In the genomic region with DNA sequence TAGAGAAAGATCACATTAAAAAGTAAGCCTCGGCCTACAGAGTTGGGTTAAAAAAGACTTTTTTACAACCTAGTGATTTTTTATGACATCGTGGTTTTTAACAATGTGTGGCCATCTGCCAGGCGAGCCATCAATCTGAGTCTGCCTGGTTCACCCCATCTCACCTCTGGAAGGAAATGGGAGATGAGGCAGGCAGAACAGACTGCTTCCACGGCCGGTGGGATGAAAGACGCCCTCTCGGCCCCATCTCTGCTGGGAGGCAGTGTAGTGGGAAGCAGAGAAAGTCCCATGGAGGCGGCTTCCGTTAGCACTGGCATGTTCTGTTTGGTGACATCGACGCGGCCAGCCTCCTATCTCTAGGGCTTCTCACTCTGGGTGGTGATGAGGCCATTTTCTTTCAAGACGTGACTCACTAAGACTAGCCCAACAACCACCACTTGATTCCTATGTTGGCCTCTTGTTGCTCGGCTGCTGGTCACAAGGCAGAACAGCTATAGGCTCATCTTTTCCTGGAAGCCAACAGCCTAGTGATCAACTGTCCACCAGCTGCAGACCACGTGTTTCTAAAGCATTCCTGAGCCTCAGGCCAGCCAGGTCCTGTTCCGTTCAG, we compare ENCODE assay signal across 8 cellular contexts.
A peak's percentile ranks its signal among the peaks of the same experiment; 100 is the strongest.
DNase-seq lines count a peak whose midpoint lies in the region; ATAC-seq and TF ChIP-seq lines count a peak whose summit lies in the region.

No MANE protein-coding gene starts in this region.

- WGBS in trophoblast cell (ENCODE audit: extremely low coverage, insufficient coverage, insufficient read length) = no CpG with 5 or more reads among the region's 16 CpGs

- H3K9ac ChIP-seq in fibroblast of lung (ENCODE audit: insufficient read depth, low read length) (no peak overlapping the region), trophoblast cell (ENCODE audit: low read length) (no peak overlapping the region)

- peaks cover 7% of the 10 kb centered on the region for H3K79me1 ChIP-seq in trophoblast cell (ENCODE audit: low read length)

- DNase-seq in BJ (ENCODE audit: low read depth) (peak; percentile 91), RKO (ENCODE audit: low spot score) (peak; percentile 3), fibroblast of lung (ENCODE audit: low read depth in 2 of 2) (peak; percentile 72 to 97), trophoblast cell (peak; percentile 82 to 83), SW480 (ENCODE audit: low spot score) (no peak), NCI-H1436 treated with DMSO at 0.1 percent for 48 hours (lab: John Stamatoyannopoulos, UW) (no peak), GF-D8 (lab: John Stamatoyannopoulos, UW) (no peak)

- H3K4me3 ChIP-seq in BJ (ENCODE audit: low read depth, low read length) = no peak overlapping the region
- H3K4me3 ChIP-seq in fibroblast of lung (replicated peaks in 1 of 4; ENCODE audit: control extremely low read depth in 1 of 4, insufficient read depth in 1 of 4, low read depth in 3 of 4, low read length in 4 of 4) = no peak overlapping the region
- no peak overlapping the region for H3K4me3 ChIP-seq in trophoblast cell (ENCODE audit: low read depth, low read length)

- no peak overlapping the region for H4K12ac ChIP-seq in trophoblast cell (ENCODE audit: low read depth, low read length)

- H3K23ac ChIP-seq in trophoblast cell (ENCODE audit: low read length) = no peak overlapping the region

- no peak overlapping the region for H4K91ac ChIP-seq in trophoblast cell (ENCODE audit: low read depth, low read length)

- no peak for ATAC-seq in HG02623 (IDR thresholded peaks at IDR 0.05; ENCODE audit: unreplicated experiment)

- no peak overlapping the region for H3K4ac ChIP-seq in trophoblast cell (ENCODE audit: low read depth, low read length)

- H2BK120ac ChIP-seq in trophoblast cell (ENCODE audit: insufficient read depth, low read length, poor library complexity) = no peak overlapping the region

- H3K18ac ChIP-seq in trophoblast cell (ENCODE audit: low read length) = no peak overlapping the region

- H3K27ac ChIP-seq in fibroblast of lung (ENCODE audit: insufficient read depth, low read length) = peak overlapping the region; percentile 89
- no peak overlapping the region for H3K27ac ChIP-seq in trophoblast cell (ENCODE audit: low read depth, low read length)

- no peak overlapping the region for H2BK5ac ChIP-seq in trophoblast cell (ENCODE audit: low read depth, low read length, poor library complexity)

- peaks cover 54% of the 10 kb centered on the region for H3K79me2 ChIP-seq in fibroblast of lung (ENCODE audit: control insufficient read depth, insufficient read depth, low read length)
- H3K79me2 ChIP-seq in trophoblast cell (ENCODE audit: control insufficient read depth, insufficient read depth, low read length, poor library complexity) = no peaks in the 10 kb centered on the region

- CTCF ChIA-PET in BJ (lab: Yijun Ruan, JAX) = no interaction called here

- H3K36me3 ChIP-seq in BJ (ENCODE audit: control insufficient read depth, insufficient read depth, low read length) (peaks cover 4% of the 10 kb centered on the region), fibroblast of lung (ENCODE audit: control insufficient read depth, insufficient read depth, low read length) (peaks cover 5% of the 10 kb centered on the region), trophoblast cell (ENCODE audit: control insufficient read depth in 1 of 2, insufficient read depth in 2 of 2, low read length in 2 of 2) (peaks cover 9 to 10% of the 10 kb centered on the region in 2 experiments)

- H3K4me1 ChIP-seq in fibroblast of lung (ENCODE audit: control insufficient read depth, extremely low read depth, insufficient read depth, low read length) (peaks cover 40% of the 10 kb centered on the region), trophoblast cell (ENCODE audit: control insufficient read depth in 1 of 2, insufficient read depth in 2 of 2, low read length in 2 of 2) (peaks cover 14 to 24% of the 10 kb centered on the region in 2 experiments)

- H2AK5ac ChIP-seq in trophoblast cell (ENCODE audit: low read length) = no peak overlapping the region

- TF ChIP-seq CTCF in BJ (IDR thresholded peaks at IDR 0.05; ENCODE audit: insufficient read depth, low read depth, low read length) = no peak
- no peak for TF ChIP-seq CTCF in fibroblast of lung (conservative IDR thresholded peaks at IDR 0.05 in 1 of 2, IDR thresholded peaks at IDR 0.05 in 1 of 2; ENCODE audit: low read depth in 1 of 2, low read length in 2 of 2)

- H4K8ac ChIP-seq in trophoblast cell (ENCODE audit: low read depth, low read length) = no peak overlapping the region

- H4K20me1 ChIP-seq in fibroblast of lung (ENCODE audit: control insufficient read depth, extremely low read depth, insufficient read depth, low read length) = no peaks in the 10 kb centered on the region

- no peak overlapping the region for H2BK12ac ChIP-seq in trophoblast cell (ENCODE audit: low read length)

- no peak overlapping the region for H2AFZ ChIP-seq in fibroblast of lung (ENCODE audit: low read length)
- H2AFZ ChIP-seq in trophoblast cell (ENCODE audit: insufficient read depth, low read length, poor library complexity) = peak overlapping the region; percentile 1

- no peaks in the 10 kb centered on the region for H3K27me3 ChIP-seq in BJ (ENCODE audit: control insufficient read depth, insufficient read depth, low read length)
- H3K27me3 ChIP-seq in fibroblast of lung (ENCODE audit: control insufficient read depth, insufficient read depth, low read length) = no peaks in the 10 kb centered on the region
- H3K27me3 ChIP-seq in trophoblast cell (ENCODE audit: insufficient read depth, low read length) = no peaks in the 10 kb centered on the region

- H3K14ac ChIP-seq in trophoblast cell (ENCODE audit: low read length) = no peak overlapping the region

- no peaks in the 10 kb centered on the region for H3K9me3 ChIP-seq in fibroblast of lung (ENCODE audit: control insufficient read depth, insufficient read depth, low read depth, low read length)
- peaks cover 1% of the 10 kb centered on the region for H3K9me3 ChIP-seq in trophoblast cell (ENCODE audit: insufficient read depth, low read depth, low read length)

- peak overlapping the region; percentile 39 for H3K4me2 ChIP-seq in fibroblast of lung (ENCODE audit: extremely low read depth, insufficient read depth, low read length)
- no peak overlapping the region for H3K4me2 ChIP-seq in trophoblast cell (ENCODE audit: low read length)

- POLR2A ChIA-PET in BJ (lab: Charles Lee) = interaction anchor here (0.5 to 1.0 kb wide), 2 partner anchors 8 to 11 kb away, joined by 3 to 4 read pairs; no protein-coding TSS in a partner anchor

Comparison
In these comparisons a context has a peak if more than half of its experiments do, and no peak if none do; other contexts are left out.
1. DNase-seq: peak in BJ (single experiment), RKO (single experiment), fibroblast of lung (2 of 2) and trophoblast cell (2 of 2); none in SW480 (single experiment), NCI-H1436 treated with DMSO at 0.1 percent for 48 hours (single experiment) and GF-D8 (single experiment).